2 cellular contexts compared by ENCODE assay signal in the genomic region with DNA sequence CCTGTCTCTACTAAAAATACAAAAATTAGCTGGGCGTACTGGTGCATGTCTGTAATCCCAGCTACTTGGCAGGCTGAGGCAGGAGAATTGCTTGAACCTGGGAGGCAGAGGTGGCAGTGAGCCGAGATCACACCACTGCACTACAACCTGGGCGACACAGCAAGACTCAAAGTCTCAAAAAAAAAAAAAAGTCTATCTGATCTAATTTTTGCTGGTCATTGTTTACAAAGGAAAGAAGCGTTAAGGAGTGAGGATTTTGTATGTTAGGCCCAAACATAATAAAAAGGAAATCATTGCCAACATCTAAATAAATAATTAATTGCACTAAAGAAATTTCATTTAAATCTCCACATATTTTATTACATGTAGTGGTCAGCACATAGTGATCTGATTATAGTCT.
TF ChIP-seq lines count a peak whose summit lies in the region.

No MANE protein-coding gene starts in this region.

TF ChIP-seq in K562, 482 proteins besides CTCF, POLR2A, EP300 and RAD21 (continues in another document):
- no peak for TF ChIP-seq GATAD2B (IDR thresholded peaks at IDR 0.05; ENCODE audit: borderline replicate concordance)
- TF ChIP-seq, protein P1, sequence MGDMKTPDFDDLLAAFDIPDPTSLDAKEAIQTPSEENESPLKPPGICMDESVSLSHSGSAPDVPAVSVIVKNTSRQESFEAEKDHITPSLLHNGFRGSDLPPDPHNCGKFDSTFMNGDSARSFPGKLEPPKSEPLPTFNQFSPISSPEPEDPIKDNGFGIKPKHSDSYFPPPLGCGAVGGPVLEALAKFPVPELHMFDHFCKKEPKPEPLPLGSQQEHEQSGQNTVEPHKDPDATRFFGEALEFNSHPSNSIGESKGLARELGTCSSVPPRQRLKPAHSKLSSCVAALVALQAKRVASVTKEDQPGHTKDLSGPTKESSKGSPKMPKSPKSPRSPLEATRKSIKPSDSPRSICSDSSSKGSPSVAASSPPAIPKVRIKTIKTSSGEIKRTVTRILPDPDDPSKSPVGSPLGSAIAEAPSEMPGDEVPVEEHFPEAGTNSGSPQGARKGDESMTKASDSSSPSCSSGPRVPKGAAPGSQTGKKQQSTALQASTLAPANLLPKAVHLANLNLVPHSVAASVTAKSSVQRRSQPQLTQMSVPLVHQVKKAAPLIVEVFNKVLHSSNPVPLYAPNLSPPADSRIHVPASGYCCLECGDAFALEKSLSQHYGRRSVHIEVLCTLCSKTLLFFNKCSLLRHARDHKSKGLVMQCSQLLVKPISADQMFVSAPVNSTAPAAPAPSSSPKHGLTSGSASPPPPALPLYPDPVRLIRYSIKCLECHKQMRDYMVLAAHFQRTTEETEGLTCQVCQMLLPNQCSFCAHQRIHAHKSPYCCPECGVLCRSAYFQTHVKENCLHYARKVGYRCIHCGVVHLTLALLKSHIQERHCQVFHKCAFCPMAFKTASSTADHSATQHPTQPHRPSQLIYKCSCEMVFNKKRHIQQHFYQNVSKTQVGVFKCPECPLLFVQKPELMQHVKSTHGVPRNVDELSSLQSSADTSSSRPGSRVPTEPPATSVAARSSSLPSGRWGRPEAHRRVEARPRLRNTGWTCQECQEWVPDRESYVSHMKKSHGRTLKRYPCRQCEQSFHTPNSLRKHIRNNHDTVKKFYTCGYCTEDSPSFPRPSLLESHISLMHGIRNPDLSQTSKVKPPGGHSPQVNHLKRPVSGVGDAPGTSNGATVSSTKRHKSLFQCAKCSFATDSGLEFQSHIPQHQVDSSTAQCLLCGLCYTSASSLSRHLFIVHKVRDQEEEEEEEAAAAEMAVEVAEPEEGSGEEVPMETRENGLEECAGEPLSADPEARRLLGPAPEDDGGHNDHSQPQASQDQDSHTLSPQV (IDR thresholded peaks at IDR 0.05), result peak; percentile 47; the same call in 1 of the 2 replicates
- TF ChIP-seq ZNF589 (CRISPR knock-in tag; IDR thresholded peaks at IDR 0.05; ENCODE audit: low read depth), result no peak
- 0 out of 2 replicates have a peak, but pooled peaks have one; percentile 25 for TF ChIP-seq SMARCE1 (IDR thresholded peaks at IDR 0.05)
- TF ChIP-seq ZNF384 (IDR thresholded peaks at IDR 0.05; ENCODE audit: low read depth, low read length), result peak; percentile 80
- TF ChIP-seq PTTG1 (tag; IDR thresholded peaks at IDR 0.05; ENCODE audit: low read depth), result no peak
- TF ChIP-seq DPF2 (IDR thresholded peaks at IDR 0.05), result peak; percentile 36; the same call in 1 of the 2 replicates
- TF ChIP-seq MAFG (tag; conservative IDR thresholded peaks at IDR 0.05), result peak; percentile 68
- 0 out of 2 replicates have a peak, but pooled peaks have one; percentile 19 for TF ChIP-seq ARID1B (IDR thresholded peaks at IDR 0.05)
- TF ChIP-seq ZNF57 (CRISPR knock-in tag; IDR thresholded peaks at IDR 0.05), result no peak
- no peak for TF ChIP-seq CCNT2 (IDR thresholded peaks at IDR 0.05; ENCODE audit: borderline replicate concordance, extremely low read depth, insufficient read length, low read depth, low read length)
- peak; percentile 62 for TF ChIP-seq NFE2 (IDR thresholded peaks at IDR 0.05; ENCODE audit: low read depth)
- TF ChIP-seq, protein P2, sequence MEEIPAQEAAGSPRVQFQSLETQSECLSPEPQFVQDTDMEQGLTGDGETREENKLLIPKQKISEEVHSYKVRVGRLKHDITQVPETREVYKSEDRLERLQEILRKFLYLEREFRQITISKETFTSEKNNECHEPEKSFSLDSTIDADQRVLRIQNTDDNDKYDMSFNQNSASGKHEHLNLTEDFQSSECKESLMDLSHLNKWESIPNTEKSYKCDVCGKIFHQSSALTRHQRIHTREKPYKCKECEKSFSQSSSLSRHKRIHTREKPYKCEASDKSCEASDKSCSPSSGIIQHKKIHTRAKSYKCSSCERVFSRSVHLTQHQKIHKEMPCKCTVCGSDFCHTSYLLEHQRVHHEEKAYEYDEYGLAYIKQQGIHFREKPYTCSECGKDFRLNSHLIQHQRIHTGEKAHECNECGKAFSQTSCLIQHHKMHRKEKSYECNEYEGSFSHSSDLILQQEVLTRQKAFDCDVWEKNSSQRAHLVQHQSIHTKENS (CRISPR knock-in tag; IDR thresholded peaks at IDR 0.05), result no peak
- peak; percentile 38; the same call in 1 of the 2 replicates for TF ChIP-seq C11orf30 (IDR thresholded peaks at IDR 0.05; ENCODE audit: low read depth)
- TF ChIP-seq MXI1 (IDR thresholded peaks at IDR 0.05; ENCODE audit: low read depth, low read length), result no peak
- TF ChIP-seq SREBF2 (CRISPR knock-in tag; IDR thresholded peaks at IDR 0.05), result no peak
- TF ChIP-seq NCOR1 (IDR thresholded peaks at IDR 0.05), result peak; percentile 15; the same call in 1 of the 2 replicates
- peak; percentile 68; the same call in 1 of the 2 replicates for TF ChIP-seq ZNF316 (IDR thresholded peaks at IDR 0.05)
- TF ChIP-seq ZNF165 (CRISPR knock-in tag; IDR thresholded peaks at IDR 0.05; ENCODE audit: borderline replicate concordance), result no peak
- TF ChIP-seq MAFF (IDR thresholded peaks at IDR 0.05; ENCODE audit: low read length), result peak; percentile 7; the same call in 1 of the 2 replicates
- TF ChIP-seq, protein P3, sequence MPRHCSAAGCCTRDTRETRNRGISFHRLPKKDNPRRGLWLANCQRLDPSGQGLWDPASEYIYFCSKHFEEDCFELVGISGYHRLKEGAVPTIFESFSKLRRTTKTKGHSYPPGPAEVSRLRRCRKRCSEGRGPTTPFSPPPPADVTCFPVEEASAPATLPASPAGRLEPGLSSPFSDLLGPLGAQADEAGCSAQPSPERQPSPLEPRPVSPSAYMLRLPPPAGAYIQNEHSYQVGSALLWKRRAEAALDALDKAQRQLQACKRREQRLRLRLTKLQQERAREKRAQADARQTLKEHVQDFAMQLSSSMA (CRISPR knock-in tag; IDR thresholded peaks at IDR 0.05), result no peak
- peak; percentile 25; the same call in 1 of the 2 replicates for TF ChIP-seq ZFX (CRISPR knock-in tag; IDR thresholded peaks at IDR 0.05)
- no peak for TF ChIP-seq HNRNPH1 (optimal IDR thresholded peaks at IDR 0.05; ENCODE audit: low read depth, low read length)
- TF ChIP-seq RBM34 (IDR thresholded peaks at IDR 0.05; ENCODE audit: borderline replicate concordance, insufficient read depth, low read length), result no peak

TF ChIP-seq in GM12891, 5 proteins besides CTCF, POLR2A, EP300 and RAD21:
- TF ChIP-seq POU2F2 (IDR thresholded peaks at IDR 0.05; ENCODE audit: low read depth, low read length) (no peak), PAX5 (IDR thresholded peaks at IDR 0.05; ENCODE audit: insufficient read depth, low read length, severe bottlenecking) (no peak), POLR2AphosphoS5 (IDR thresholded peaks at IDR 0.05; ENCODE audit: low read depth, low read length) (no peak), SPI1 (IDR thresholded peaks at IDR 0.05; ENCODE audit: low read depth, low read length) (no peak), TAF1 (IDR thresholded peaks at IDR 0.05; ENCODE audit: low read depth, low read length) (no peak)
